In the genomic region with DNA sequence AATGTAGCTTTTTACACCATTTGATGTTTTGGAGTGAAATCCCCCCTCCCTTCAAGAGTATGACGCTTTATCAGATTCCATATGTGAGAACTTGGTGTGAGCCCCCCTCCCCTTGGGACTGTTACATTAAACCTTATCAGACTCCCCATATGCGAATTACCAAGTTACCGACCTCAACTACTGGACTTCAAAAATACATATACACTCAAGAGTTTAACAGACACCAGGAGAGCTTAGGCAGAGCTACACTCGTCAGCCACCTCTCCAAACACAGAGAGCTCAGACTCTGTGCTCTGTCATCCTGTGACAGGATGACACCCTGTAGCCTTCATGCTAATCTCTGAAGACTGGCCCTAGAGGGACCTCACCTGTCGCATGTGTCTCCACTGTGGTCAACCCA, we compare ENCODE assay signal across 29 cellular contexts.
"Had no signal": no experiment of that assay in that cellular context is flagged by ENCODE, and none has a peak within 500 bp of the region (broad histone marks: within the 10 kb centered on the region; RNA-seq: fewer than 3 reads in every experiment).

No MANE protein-coding gene starts in this region.

- H3K4me3 ChIP-seq: adrenal gland, body of pancreas, breast epithelium, PC-9 had no signal

- H3K27me3 Mint-ChIP-seq: activated CD4-positive, alpha-beta memory T cell treated with anti-CD3 and anti-CD28 coated beads, Interleukin-2, amount 10 ng/mL, durations not matched to agents 7 days and 5 days; activated CD8-positive, alpha-beta memory T cell treated with anti-CD3 and anti-CD28 coated beads, Interleukin-2, amount 10 ng/mL, durations not matched to agents 7 days and 5 days had no signal

- H3K9me3 Mint-ChIP-seq: activated CD4-positive, alpha-beta memory T cell treated with anti-CD3 and anti-CD28 coated beads, Interleukin-2, amount 10 ng/mL, durations not matched to agents 7 days and 5 days had no signal

- H3K27ac Mint-ChIP-seq: activated CD4-positive, alpha-beta memory T cell treated with anti-CD3 and anti-CD28 coated beads, Interleukin-2, amount 10 ng/mL, durations not matched to agents 7 days and 5 days; activated CD8-positive, alpha-beta memory T cell treated with anti-CD3 and anti-CD28 coated beads, Interleukin-2, amount 10 ng/mL, durations not matched to agents 7 days and 5 days had no signal

- H3K4me1 Mint-ChIP-seq: activated CD4-positive, alpha-beta memory T cell treated with anti-CD3 and anti-CD28 coated beads, Interleukin-2, amount 10 ng/mL, durations not matched to agents 7 days and 5 days; activated CD8-positive, alpha-beta memory T cell treated with anti-CD3 and anti-CD28 coated beads, Interleukin-2, amount 10 ng/mL, durations not matched to agents 7 days and 5 days had no signal

- DNase-seq: activated CD4-positive, alpha-beta memory T cell treated with anti-CD3 and anti-CD28 coated beads, Interleukin-2, amount 10 ng/mL, durations not matched to agents 7 days and 5 days; activated CD4-positive, alpha-beta T cell treated with anti-CD3 and anti-CD28 coated beads for 1 hour; activated CD4-positive, alpha-beta T cell treated with anti-CD3 and anti-CD28 coated beads for 48 hours; activated CD4-positive, CD25-positive, alpha-beta regulatory T cell; activated CD8-positive, alpha-beta memory T cell treated with anti-CD3 and anti-CD28 coated beads for 24 hours; activated CD8-positive, alpha-beta memory T cell treated with anti-CD3 and anti-CD28 coated beads, Interleukin-2, amount 10 ng/mL, durations not matched to agents 7 days and 5 days; activated CD8-positive, alpha-beta memory T cell treated with anti-CD3 and anti-CD28 coated beads, Interleukin-2, amount 50 U/mL, for 48 hours; activated effector memory CD4-positive, alpha-beta T cell treated with anti-CD3 and anti-CD28 coated beads, Interleukin-2, amount 50 U/mL, for 16 hours; activated naive CD4-positive, alpha-beta T cell; activated naive CD4-positive, alpha-beta T cell treated with anti-CD3 and anti-CD28 coated beads, Interleukin-2, amount 50 U/mL, for 16 hours; activated T-cell treated with anti-CD3 and anti-CD28 coated beads, Interleukin-2, amount 50 U/mL, for 48 hours; adrenal gland; body of pancreas; caudate nucleus; cerebellar nuclear complex; NCI-H1105; NCI-H1436; NCI-H1694; NCI-H1930; NCI-H2081 treated with DMSO at 0.1 percent for 48 hours; NCI-H226; NCI-H524 treated with DMSO at 0.1 percent for 48 hours; PC-9; SIG-M5; T1000 had no signal

- ATAC-seq: activated CD8-positive, alpha-beta memory T cell treated with anti-CD3 and anti-CD28 coated beads, Interleukin-2, amount 10 ng/mL, durations not matched to agents 7 days and 5 days; body of pancreas; Right ventricle myocardium inferior had no signal

- H3K4me3 Mint-ChIP-seq: activated CD4-positive, alpha-beta memory T cell treated with anti-CD3 and anti-CD28 coated beads, Interleukin-2, amount 10 ng/mL, durations not matched to agents 7 days and 5 days; activated CD8-positive, alpha-beta memory T cell treated with anti-CD3 and anti-CD28 coated beads, Interleukin-2, amount 10 ng/mL, durations not matched to agents 7 days and 5 days had no signal

- H3K36me3 ChIP-seq: adrenal gland, breast epithelium had no signal

- H3K27me3 ChIP-seq: adrenal gland, body of pancreas, breast epithelium had no signal

- FAIRE-seq: astrocyte, RCC 7860 had no signal
